ENCODE assay signal across 12 cellular contexts in genomic region chr13:102128216-102128800, GRCh38.
DNase-seq lines count a peak whose midpoint lies in the region; ATAC-seq and TF ChIP-seq lines count a peak whose summit lies in the region.
"Had no signal": no experiment of that assay in that cellular context is flagged by ENCODE, and none has a peak within 500 bp of the region (broad histone marks: within the 10 kb centered on the region; RNA-seq: fewer than 3 reads in every experiment).

No MANE protein-coding gene starts in this region.

- H3K9me3 Mint-ChIP-seq in CD4-positive, alpha-beta T cell = no peaks in the 10 kb centered on the region

- intact Hi-C loops in CD4-positive, alpha-beta T cell (cut with DNase I, micrococcal nuclease) = no loop called here

- H3K27me3 Mint-ChIP-seq in CD4-positive, alpha-beta T cell = peaks cover 9% of the 10 kb centered on the region

- no peak overlapping the region for H3K4me3 Mint-ChIP-seq in CD4-positive, alpha-beta T cell
- H3K4me3 Mint-ChIP-seq: CD8-positive, alpha-beta memory T cell had no signal

- CTCF ChIA-PET in CD4-positive, alpha-beta T cell (lab: Charles Lee) = no interaction called here

- POLR2A ChIA-PET in CD4-positive, alpha-beta T cell (lab: Charles Lee) = no interaction called here

- no peaks in the 10 kb centered on the region for H3K36me3 Mint-ChIP-seq in CD4-positive, alpha-beta T cell (ENCODE audit: low read depth)
- H3K36me3 Mint-ChIP-seq: CD8-positive, alpha-beta memory T cell had no signal

- TF ChIP-seq CTCF in AG09319 (IDR thresholded peaks at IDR 0.05; ENCODE audit: low read depth, low read length) (no peak), fibroblast of pulmonary artery (IDR thresholded peaks at IDR 0.05; ENCODE audit: low read length, missing control alignments) (no peak)
- TF ChIP-seq CTCF in CD4-positive, alpha-beta T cell (IDR thresholded peaks at IDR 0.05) = no peak

- H3K27ac ChIP-seq in CD4-positive, alpha-beta T cell (ENCODE audit: low read depth, low read length) = no peak overlapping the region
- H3K27ac ChIP-seq: parathyroid adenoma had no signal

- H3K4me3 ChIP-seq in fibroblast of pulmonary artery (replicated peaks; ENCODE audit: low read depth, low read length) = no peak overlapping the region

- H3K27me3 ChIP-seq in CD4-positive, alpha-beta T cell (ENCODE audit: control insufficient read depth, insufficient read depth, low read length) = no peaks in the 10 kb centered on the region

- no peak overlapping the region for H3K27ac Mint-ChIP-seq in CD4-positive, alpha-beta T cell
- H3K27ac Mint-ChIP-seq: CD8-positive, alpha-beta memory T cell had no signal

- DNase-seq in AG09319 (ENCODE audit: extremely low read depth, low read depth) = peak; percentile 16
- DNase-seq in MV-4-11 (lab: John Stamatoyannopoulos, UW) = peak; percentile 61
- peak; percentile 0 for DNase-seq in fibroblast of pulmonary artery (ENCODE audit: low read depth)
- DNase-seq in NK-92 treated with Interleukin-12 subunit alpha and Interleukin-12 subunit beta, amount 100 ng/mL, for 24 hours (lab: John Stamatoyannopoulos, UW) = no peak
- DNase-seq in CD4-positive, alpha-beta T cell = no peak
- no peak for DNase-seq in NCI-H2107 treated with DMSO at 0.1 percent for 48 hours (lab: John Stamatoyannopoulos, UW; ENCODE audit: unreplicated experiment)
- DNase-seq in activated CD4-positive, CD25-positive, alpha-beta regulatory T cell treated with anti-CD3 and anti-CD28 coated beads, Interleukin-2, amount 50 U/mL, for 72 hours = no peak
- DNase-seq: amygdala; CD8-positive, alpha-beta memory T cell; NCI-H1092 had no signal

- no peaks in the 10 kb centered on the region for H3K4me1 Mint-ChIP-seq in CD4-positive, alpha-beta T cell (ENCODE audit: low read depth)
- H3K4me1 Mint-ChIP-seq: CD8-positive, alpha-beta memory T cell had no signal

- ATAC-seq in GM21360 (IDR thresholded peaks at IDR 0.05; ENCODE audit: unreplicated experiment) = peak; percentile 92
- ATAC-seq in CD4-positive, alpha-beta T cell (ENCODE audit: poor library complexity) = no peak

- peaks cover 4% of the 10 kb centered on the region for H3K9me3 ChIP-seq in CD4-positive, alpha-beta T cell (ENCODE audit: control insufficient read depth, low read length)

Comparison
In these comparisons a context has a peak if more than half of its experiments do, and no peak if none do; other contexts are left out.
1. DNase-seq: peak in AG09319 (single experiment), MV-4-11 (single experiment) and fibroblast of pulmonary artery (single experiment); none in NK-92 treated with Interleukin-12 subunit alpha and Interleukin-12 subunit beta, amount 100 ng/mL, for 24 hours (single experiment), CD4-positive, alpha-beta T cell (0 of 10), NCI-H2107 treated with DMSO at 0.1 percent for 48 hours (single experiment) and activated CD4-positive, CD25-positive, alpha-beta regulatory T cell treated with anti-CD3 and anti-CD28 coated beads, Interleukin-2, amount 50 U/mL, for 72 hours (single experiment).